In the genomic region with DNA sequence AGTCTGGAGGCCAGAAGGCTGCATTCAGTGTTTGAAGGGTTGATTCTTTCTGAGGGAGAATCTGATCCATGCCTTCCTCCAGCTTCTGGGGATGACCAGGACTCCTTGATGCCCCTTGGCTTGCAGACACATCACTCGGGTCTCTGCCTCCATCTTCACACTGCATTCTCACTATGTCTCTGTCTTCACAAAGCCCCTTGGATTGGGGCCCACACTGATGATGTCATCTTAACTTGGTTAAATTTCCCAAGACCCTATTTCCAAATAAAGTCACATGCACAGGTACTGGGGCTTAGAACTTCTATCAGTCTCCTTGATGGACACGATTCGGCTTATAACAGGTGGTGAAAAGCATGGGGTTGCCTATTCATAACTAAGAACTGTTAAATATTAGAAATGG, we compare ENCODE assay signal across 31 cellular contexts.
"Had no signal": no experiment of that assay in that cellular context is flagged by ENCODE, and none has a peak within 500 bp of the region (broad histone marks: within the 10 kb centered on the region; RNA-seq: fewer than 3 reads in every experiment).

No MANE protein-coding gene starts in this region.

- H3K27me3 ChIP-seq: body of pancreas, colonic mucosa, dorsolateral prefrontal cortex, gastroesophageal sphincter, hepatocyte, neutrophil, ovary, thyroid gland, upper lobe of right lung had no signal

- H3K4me2 ChIP-seq: hepatocyte had no signal

- H2AFZ ChIP-seq: hepatocyte had no signal

- ATAC-seq: activated T-helper 17 cell treated with anti-CD3 and anti-CD28 coated beads, Interleukin-2, amount 50 U/mL, for 72 hours; body of pancreas; gastroesophageal sphincter; sciatic nerve; stimulated activated memory B cell treated with anti-CD40 and anti-IgM and Interleukin-4, amounts not matched to agents 10 μg/mL and 1 μg/mL and 100 μg/mL, for 72 hours; stimulated activated naive CD8-positive, alpha-beta T cell treated with anti-CD3 and anti-CD28 coated beads, Interleukin-15, amount 100 ng/mL, for 72 hours; T-helper 17 cell; upper lobe of right lung had no signal

- H3K4me3 ChIP-seq: body of pancreas, colonic mucosa, dorsolateral prefrontal cortex, gastroesophageal sphincter, hepatocyte, left ventricle myocardium inferior, ovary, thyroid gland, upper lobe of right lung had no signal

- H3K9me3 ChIP-seq: body of pancreas, colonic mucosa, gastroesophageal sphincter, left ventricle myocardium inferior, neutrophil, ovary, thyroid gland, upper lobe of right lung had no signal

- FAIRE-seq: small intestine had no signal

- H3K4me1 ChIP-seq: body of pancreas, colonic mucosa, thyroid gland, upper lobe of right lung had no signal

- DNase-seq: activated CD4-positive, alpha-beta memory T cell treated with anti-CD3 and anti-CD28 coated beads, Interleukin-2, amount 10 ng/mL, durations not matched to agents 7 days and 5 days; activated CD4-positive, alpha-beta T cell treated with anti-CD3 and anti-CD28 coated beads, Interleukin-2, amount 10 ng/mL, durations not matched to agents 7 days and 5 days; activated CD4-positive, CD25-positive, alpha-beta regulatory T cell treated with anti-CD3 and anti-CD28 coated beads, Interleukin-2, amount 50 U/mL, for 72 hours; activated CD8-positive, alpha-beta memory T cell treated with anti-CD3 and anti-CD28 coated beads, Interleukin-2, amount 50 U/mL, for 48 hours; activated gamma-delta T cell treated with Interleukin-2 at 50 U/mL for 16 hours; activated naive CD4-positive, alpha-beta T cell treated with anti-CD3 and anti-CD28 coated beads, Interleukin-2, amount 50 U/mL, for 16 hours; activated T-cell treated with anti-CD3 and anti-CD28 coated beads, Interleukin-2, amount 50 U/mL, for 24 hours; body of pancreas; colonic mucosa; dorsolateral prefrontal cortex; effector memory CD4-positive, alpha-beta T cell; erythroblast; islet precursor cell; left ventricle myocardium inferior; ovary; small intestine; stimulated activated CD4-positive, alpha-beta T cell treated with anti-CD3 and anti-CD28 coated beads, Interleukin-4, amount 100 ng/mL, for 4 hours; stimulated activated CD8-positive, alpha-beta memory T cell treated with anti-CD3 and anti-CD28 coated beads, Interleukin-4, amount 100 ng/mL, for 48 hours; stimulated activated naive CD8-positive, alpha-beta T cell treated with anti-CD3 and anti-CD28 coated beads, Interleukin-15, amount 100 ng/mL, for 72 hours; substantia nigra; SW 1271; T-helper 17 cell; T1000; thyroid gland; upper lobe of right lung had no signal

- H3K79me2 ChIP-seq: hepatocyte had no signal

- H3K27ac ChIP-seq: body of pancreas, colonic mucosa, dorsolateral prefrontal cortex, gastroesophageal sphincter, hepatocyte, left ventricle myocardium inferior, neutrophil, ovary, thyroid gland, upper lobe of right lung had no signal

- H3K36me3 ChIP-seq: colonic mucosa, gastroesophageal sphincter, left ventricle myocardium inferior, neutrophil, ovary, thyroid gland, upper lobe of right lung had no signal
